ENCODE assay signal across 19 cellular contexts in genomic region chr17:1074886-1075665, GRCh38.
DNase-seq lines count a peak whose midpoint lies in the region; TF ChIP-seq lines count a peak whose summit lies in the region.
"Had no signal": no experiment of that assay in that cellular context is flagged by ENCODE, and none has a peak within 500 bp of the region (broad histone marks: within the 10 kb centered on the region; RNA-seq: fewer than 3 reads in every experiment).

No MANE protein-coding gene starts in this region.

- peaks cover 10% of the 10 kb centered on the region for H3K36me3 Mint-ChIP-seq in chondrocyte (ENCODE audit: low read depth)
- H3K36me3 Mint-ChIP-seq: natural killer cell treated with Interleukin-12 subunit alpha and Interleukin-12 subunit beta and Interleukin-15 and Interleukin-18, amount 100 ng/mL, for 72 hours had no signal

- in situ Hi-C loops in transverse colon (cut with MboI; ENCODE audit: low pct_ligation_motif_present in 1 of 4, low pct_unique_long_range_greater_than_20kb in 1 of 4, low sequenced_read_pairs in 3 of 4), result no loop called here

- no peak overlapping the region for H3K4me3 ChIP-seq in transverse colon
- H3K4me3 ChIP-seq in BE2C (ENCODE audit: low read depth, low read length), result no peak overlapping the region

- no peaks in the 10 kb centered on the region for H3K27me3 Mint-ChIP-seq in chondrocyte (ENCODE audit: low read depth)
- H3K27me3 Mint-ChIP-seq: natural killer cell treated with Interleukin-12 subunit alpha and Interleukin-12 subunit beta and Interleukin-15 and Interleukin-18, amount 100 ng/mL, for 72 hours; progenitor cell of endocrine pancreas; stimulated activated naive CD8-positive, alpha-beta T cell treated with anti-CD3 and anti-CD28 coated beads, Interleukin-15, amount 100 ng/mL, for 72 hours had no signal

- H3K4me1 ChIP-seq in transverse colon, result peaks cover 0 to 21% (median 19%) of the 10 kb centered on the region in 4 donors
- H3K4me1 ChIP-seq in BE2C, result peaks cover under 1% of the 10 kb centered on the region

- DNase-seq in NCI-H524 (lab: John Stamatoyannopoulos, UW) (peak; percentile 58 to 82), NCI-H524 treated with DMSO at 0.1 percent for 48 hours (lab: John Stamatoyannopoulos, UW) (no peak), chondrocyte (ENCODE audit: low spot score) (peak; percentile 62), transverse colon (no peak), kidney tubule cell (ENCODE audit: low spot score) (no peak), BE2C (no peak)
- no peak for DNase-seq in activated CD4-positive, CD25-positive, alpha-beta regulatory T cell (lab: John Stamatoyannopoulos, UW)
- DNase-seq: central memory CD4-positive, alpha-beta T cell; COR-L47; foreskin fibroblast; NCI-H1105 treated with DMSO at 0.1 percent for 48 hours; NCI-H526; stimulated activated CD4-positive, alpha-beta T cell treated with anti-CD3 and anti-CD28 coated beads, Interleukin-15, amount 100 ng/mL, for 24 hours; stimulated activated naive CD8-positive, alpha-beta T cell treated with anti-CD3 and anti-CD28 coated beads, Interleukin-15, amount 100 ng/mL, for 72 hours had no signal

- intact Hi-C loops in transverse colon (cut with DNase I; ENCODE audit: low total_unique reads), result no loop called here

- 20 to 77% methylated on average over 1 to 20 of the region's 20 CpGs for WGBS in transverse colon (ENCODE audit: low coverage in 1 of 2), 2 donors

- H3K4me3 Mint-ChIP-seq in chondrocyte (ENCODE audit: unreplicated experiment), result no peak overlapping the region
- H3K4me3 Mint-ChIP-seq: activated T-helper 1 cell treated with anti-CD3 and anti-CD28 coated beads, Interleukin-12 subunit alpha, Interleukin-12 subunit beta, Interleukin-2, Interleukin-4 antibody, amounts not matched to agents 30 ng/mL and 10 ng/mL and 1 ng/mL, durations not matched to agents 14 hours and 24 hours and 36 hours; natural killer cell treated with Interleukin-12 subunit alpha and Interleukin-12 subunit beta and Interleukin-15 and Interleukin-18, amount 100 ng/mL, for 72 hours; stimulated activated naive CD8-positive, alpha-beta T cell treated with anti-CD3 and anti-CD28 coated beads, Interleukin-15, amount 100 ng/mL, for 72 hours had no signal

- H3K9me3 ChIP-seq in transverse colon (no peaks in the 10 kb centered on the region), BE2C (no peaks in the 10 kb centered on the region)

- H3K4me1 Mint-ChIP-seq in chondrocyte (ENCODE audit: low read depth), result peaks cover 3% of the 10 kb centered on the region
- H3K4me1 Mint-ChIP-seq: stimulated activated naive CD8-positive, alpha-beta T cell treated with anti-CD3 and anti-CD28 coated beads, Interleukin-15, amount 100 ng/mL, for 72 hours had no signal

- H3K36me3 ChIP-seq in transverse colon, result peaks cover 0 to 30% (median 9%) of the 10 kb centered on the region in 4 donors
- no peaks in the 10 kb centered on the region for H3K36me3 ChIP-seq in BE2C

- TF ChIP-seq POLR2A in transverse colon (IDR thresholded peaks at IDR 0.05), result no peak

- TF ChIP-seq CTCF in chondrocyte (IDR thresholded peaks at IDR 0.05) (no peak), transverse colon (IDR thresholded peaks at IDR 0.05) (no peak), BE2C (IDR thresholded peaks at IDR 0.05; ENCODE audit: low read depth, low read length) (no peak)

- H3K27ac ChIP-seq in layer of hippocampus (ENCODE audit: low read depth, low read length) (peak overlapping the region; percentile 13), transverse colon (peak overlapping the region in 3 of 4 donors; percentile 10 to 73 (median 52))
- H3K27ac ChIP-seq: VCaP had no signal

- TF ChIP-seq EP300 in transverse colon (IDR thresholded peaks at IDR 0.05; ENCODE audit: low read depth), result no peak

- H3K27me3 ChIP-seq in layer of hippocampus (ENCODE audit: control insufficient read depth, insufficient read depth, low read length) (no peaks in the 10 kb centered on the region), transverse colon (no peaks in the 10 kb centered on the region), BE2C (no peaks in the 10 kb centered on the region)

- H3K27ac Mint-ChIP-seq in chondrocyte (ENCODE audit: unreplicated experiment), result no peak overlapping the region
- H3K27ac Mint-ChIP-seq: activated T-helper 1 cell treated with anti-CD3 and anti-CD28 coated beads, Interleukin-12 subunit alpha, Interleukin-12 subunit beta, Interleukin-2, Interleukin-4 antibody, amounts not matched to agents 30 ng/mL and 10 ng/mL and 1 ng/mL, durations not matched to agents 14 hours and 24 hours and 36 hours; natural killer cell treated with Interleukin-12 subunit alpha and Interleukin-12 subunit beta and Interleukin-15 and Interleukin-18, amount 100 ng/mL, for 72 hours; progenitor cell of endocrine pancreas had no signal

- H3K9me3 Mint-ChIP-seq in chondrocyte (ENCODE audit: low read depth), result no peaks in the 10 kb centered on the region
- H3K9me3 Mint-ChIP-seq: activated T-helper 1 cell treated with anti-CD3 and anti-CD28 coated beads, Interleukin-12 subunit alpha, Interleukin-12 subunit beta, Interleukin-2, Interleukin-4 antibody, amounts not matched to agents 30 ng/mL and 10 ng/mL and 1 ng/mL, durations not matched to agents 14 hours and 24 hours and 36 hours; natural killer cell treated with Interleukin-12 subunit alpha and Interleukin-12 subunit beta and Interleukin-15 and Interleukin-18, amount 100 ng/mL, for 72 hours; stimulated activated naive CD8-positive, alpha-beta T cell treated with anti-CD3 and anti-CD28 coated beads, Interleukin-15, amount 100 ng/mL, for 72 hours had no signal

Comparison
In these comparisons a context has a peak if more than half of its experiments do, and no peak if none do; other contexts are left out.
1. DNase-seq: peak in NCI-H524 (2 of 2) and chondrocyte (single experiment); none in NCI-H524 treated with DMSO at 0.1 percent for 48 hours (single experiment), transverse colon (single experiment), kidney tubule cell (single experiment), BE2C (single experiment) and activated CD4-positive, CD25-positive, alpha-beta regulatory T cell (0 of 4).